Comparison of ENCODE assay signal across 25 cellular contexts in genomic region chr1:207651583-207651982, GRCh38. TPM values are rescaled to one million over a fixed set of nuclear protein-coding genes. Genes with fewer than 3 reads are reported as not detected.
DNase-seq lines count a peak whose midpoint lies in the region; ATAC-seq, FAIRE-seq and TF ChIP-seq lines count a peak whose summit lies in the region.
"Had no signal": no experiment of that assay in that cellular context is flagged by ENCODE, and none has a peak within 500 bp of the region (broad histone marks: within the 10 kb centered on the region; RNA-seq: fewer than 3 reads in every experiment).

No MANE protein-coding gene starts in this region.

- no peak overlapping the region for H4K8ac ChIP-seq in IMR-90 (ENCODE audit: low read depth in 2 of 2, low read length in 2 of 2)

- in situ Hi-C loops in IMR-90 (cut with MboI; ENCODE audit: low sequenced_read_pairs): no loop called here
- in situ Hi-C loops in K562 (cut with MboI): no loop called here

- H3K4me1 ChIP-seq in IMR-90 (ENCODE audit: control insufficient read depth, insufficient read depth, low read length) (no peaks in the 10 kb centered on the region), K562 (replicated peaks in 1 of 2; ENCODE audit: control insufficient read depth in 2 of 2, insufficient read depth in 2 of 2, low read length in 2 of 2) (peaks cover 18 to 39% of the 10 kb centered on the region in 2 experiments)
- H3K4me1 ChIP-seq: A549; BE2C; BLaER1 treated with 17β-estradiol and CSF1 and Interleukin-3, amounts not matched to agents 10 nM and 100 nM; HAP-1 had no signal

- no peak overlapping the region for H2AK9ac ChIP-seq in IMR-90 (replicated peaks; ENCODE audit: low read depth, low read length, poor library complexity)

- no peak overlapping the region for H4K91ac ChIP-seq in IMR-90 (ENCODE audit: insufficient read depth, low read depth, low read length)

- DNase-seq in IMR-90 (no peak), K562 (ENCODE audit: extremely low read depth in 1 of 4, low spot score in 3 of 4) (no peak), iris pigment epithelial cell (ENCODE audit: low read depth) (peak; percentile 16), WTC11 (ENCODE audit: low spot score) (no peak), hepatic stellate cell (ENCODE audit: low spot score) (no peak)
- DNase-seq: 8988T; ACHN; AML-193; BE2C; Calu3; CD4-positive, alpha-beta T cell; CD8-positive, alpha-beta memory T cell; DMS53; DMS79 treated with DMSO at 0.1 percent for 48 hours; GF-D8; GOT3 had no signal

- H3K27me3 Mint-ChIP-seq in WTC11 (ENCODE audit: low read depth): peaks cover 2% of the 10 kb centered on the region; the same call in 1 of the 2 replicates

- H3K14ac ChIP-seq in IMR-90 (replicated peaks; ENCODE audit: low read depth, low read length): no peak overlapping the region

- no peaks in the 10 kb centered on the region for H3K79me1 ChIP-seq in IMR-90 (ENCODE audit: low read depth in 1 of 2, low read length in 2 of 2)

- no peak; the same call in 1 of the 2 replicates for TF ChIP-seq EP300 in K562 (IDR thresholded peaks at IDR 0.05; ENCODE audit: low read length)

- no peak overlapping the region for H2AFZ ChIP-seq in IMR-90 (replicated peaks; ENCODE audit: low read length, poor library complexity)
- no peak overlapping the region for H2AFZ ChIP-seq in K562 (ENCODE audit: low read depth, low read length)

- peaks cover 51% of the 10 kb centered on the region for H3K4me1 Mint-ChIP-seq in WTC11

- no peak overlapping the region for H3K4me3 Mint-ChIP-seq in WTC11
- H3K4me3 Mint-ChIP-seq: CD14-positive monocyte; CD4-positive, alpha-beta T cell; CD8-positive, alpha-beta memory T cell had no signal

- H3K27me3 ChIP-seq in IMR-90 (ENCODE audit: control insufficient read depth, insufficient read depth, low read length) (peaks cover 15% of the 10 kb centered on the region), K562 (ENCODE audit: control insufficient read depth in 2 of 2, insufficient read depth in 2 of 2, low read length in 2 of 2) (no peaks in the 10 kb centered on the region)
- H3K27me3 ChIP-seq: BLaER1 treated with 17β-estradiol and CSF1 and Interleukin-3, amounts not matched to agents 10 nM and 100 nM had no signal

- H2BK15ac ChIP-seq in IMR-90 (ENCODE audit: low read depth, low read length): no peak overlapping the region

- dilution Hi-C loops in IMR-90 (cut with HindIII; ENCODE audit: low sequenced_read_pairs, unreplicated experiment): no loop called here

- no CpG with 5 or more reads among the region's 1 CpG for WGBS in IMR-90 (ENCODE audit: extremely low coverage in 2 of 2, insufficient read length in 1 of 2), 2 experiments
- WGBS in K562 (ENCODE audit: insufficient coverage, low coverage, missing lambda C conversion rate): 79% methylated on average over 1 of the region's 1 CpG

- H4K20me1 ChIP-seq in IMR-90 (ENCODE audit: insufficient read depth, low read length): no peaks in the 10 kb centered on the region
- no peaks in the 10 kb centered on the region for H4K20me1 ChIP-seq in K562 (replicated peaks; ENCODE audit: control insufficient read depth, insufficient read depth, low read length)
- H4K20me1 ChIP-seq: BLaER1 treated with 17β-estradiol and CSF1 and Interleukin-3, amounts not matched to agents 10 nM and 100 nM had no signal

- no peak overlapping the region for H2AK5ac ChIP-seq in IMR-90 (ENCODE audit: low read depth, low read length)

- H3K9ac ChIP-seq in IMR-90 (ENCODE audit: low read depth, low read length) (no peak overlapping the region), K562 (ENCODE audit: insufficient read depth in 1 of 2, low read depth in 2 of 2, low read length in 2 of 2) (peak overlapping the region in 1 of 2 experiments; percentile 36; a peak in 1 of 4 replicates)
- H3K9ac ChIP-seq: BLaER1 treated with 17β-estradiol and CSF1 and Interleukin-3, amounts not matched to agents 10 nM and 100 nM had no signal

- H3K23ac ChIP-seq in IMR-90 (ENCODE audit: low read depth, low read length): no peak overlapping the region

- H3K9me1 ChIP-seq in IMR-90 (ENCODE audit: insufficient read depth, low read length) (no peaks in the 10 kb centered on the region), K562 (ENCODE audit: control insufficient read depth, insufficient read depth, low read length) (no peaks in the 10 kb centered on the region)

- H3K36me3 ChIP-seq in IMR-90 (ENCODE audit: control insufficient read depth, insufficient read depth, low read length) (no peaks in the 10 kb centered on the region), K562 (ENCODE audit: control insufficient read depth, insufficient read depth, low read length) (peaks cover 21% of the 10 kb centered on the region; the same call in 2 of the 3 replicates)
- H3K36me3 ChIP-seq: BE2C; BLaER1 treated with 17β-estradiol and CSF1 and Interleukin-3, amounts not matched to agents 10 nM and 100 nM; HAP-1 had no signal

- no peaks in the 10 kb centered on the region for H3K9me3 ChIP-seq in IMR-90 (ENCODE audit: control insufficient read depth, insufficient read depth, low read length)
- no peaks in the 10 kb centered on the region; the same call in 1 of the 2 replicates for H3K9me3 ChIP-seq in K562 (replicated peaks; ENCODE audit: control insufficient read depth, insufficient read depth, low read depth, low read length)
- H3K9me3 ChIP-seq: A549; BE2C; BLaER1 treated with 17β-estradiol and CSF1 and Interleukin-3, amounts not matched to agents 10 nM and 100 nM; HAP-1 had no signal

- intact Hi-C loops in IMR-90 (cut with micrococcal nuclease): no loop called here
- intact Hi-C loops in K562 (cut with micrococcal nuclease): loop anchor here (2.0 kb wide), 3 partner anchors 21 to 41 kb away; no protein-coding TSS in a partner anchor

- no peak overlapping the region for H3K4ac ChIP-seq in IMR-90 (ENCODE audit: low read depth, low read length)

- H3K27ac ChIP-seq in IMR-90 (ENCODE audit: insufficient read depth, low read length) (no peak overlapping the region), K562 (ENCODE audit: extremely low read depth, low read depth, low read length) (peak overlapping the region; percentile 1; the same call in 1 of the 3 replicates)
- H3K27ac ChIP-seq: A549; BLaER1 treated with 17β-estradiol and CSF1 and Interleukin-3, amounts not matched to agents 10 nM and 100 nM had no signal

- H3K36me3 Mint-ChIP-seq in WTC11: peaks cover 9% of the 10 kb centered on the region
- H3K36me3 Mint-ChIP-seq: CD14-positive monocyte; CD8-positive, alpha-beta memory T cell had no signal

- no peak for TF ChIP-seq RAD21 in IMR-90 (IDR thresholded peaks at IDR 0.05; ENCODE audit: low read length)
- no peak for TF ChIP-seq RAD21 in K562 (CRISPR knock-in tag; conservative IDR thresholded peaks at IDR 0.05 in 1 of 2, IDR thresholded peaks at IDR 0.05 in 1 of 2)

- H3K4me3 ChIP-seq in IMR-90 (ENCODE audit: insufficient read depth, low read depth, low read length): no peak overlapping the region
- H3K4me3 ChIP-seq in K562: no peak overlapping the region
- H3K4me3 ChIP-seq: A549; BLaER1 treated with 17β-estradiol and CSF1 and Interleukin-3, amounts not matched to agents 10 nM and 100 nM; HAP-1 had no signal

- TF ChIP-seq POLR2A in IMR-90 (IDR thresholded peaks at IDR 0.05; ENCODE audit: low read depth, low read length): no peak
- no peak for TF ChIP-seq POLR2A in K562 (conservative IDR thresholded peaks at IDR 0.05)

- ATAC-seq in IMR-90 (ENCODE audit: low read depth) (no peak), K562 (no peak), WTC11 (no peak), GM21723 (IDR thresholded peaks at IDR 0.05; ENCODE audit: unreplicated experiment) (no peak)
- ATAC-seq: A549 had no signal

- no peak overlapping the region for H3K56ac ChIP-seq in IMR-90 (ENCODE audit: extremely low read depth, insufficient read depth, low read length)

- no peak overlapping the region for H3K18ac ChIP-seq in IMR-90 (ENCODE audit: low read depth, low read length)

- TF ChIP-seq CTCF in IMR-90 (conservative IDR thresholded peaks at IDR 0.05; ENCODE audit: low read depth, low read length): no peak
- no peak for TF ChIP-seq CTCF in K562 (IDR thresholded peaks at IDR 0.05 in 2 of 3, conservative IDR thresholded peaks at IDR 0.05 in 1 of 3; ENCODE audit: insufficient read depth in 2 of 3, low read depth in 1 of 3, low read length in 3 of 3)
- TF ChIP-seq CTCF in WTC11 (IDR thresholded peaks at IDR 0.05): no peak

- H2BK120ac ChIP-seq in IMR-90 (ENCODE audit: low read depth, low read length): no peak overlapping the region

- no peak for FAIRE-seq in K562 (lab: Jason Lieb, UNC)
- FAIRE-seq: A549, GM12891, GM18507, H54 had no signal

- POLR2A ChIA-PET in IMR-90 (lab: Charles Lee; ENCODE audit: unreplicated experiment) (no interaction called here), K562 (lab: Yijun Ruan, JAX) (interaction anchor here (1.0 to 1.2 kb wide), 3 partner anchors 10 to 132 kb away, joined by 3 to 4 read pairs (median 3); no protein-coding TSS in a partner anchor), WTC11 (lab: Charles Lee) (no interaction called here)

- no TSS peak for BruUV-seq in IMR-90 (replicated peaks; lab: Mats Ljungman, UMichigan)
- no TSS peak for BruUV-seq in K562 (replicated peaks; lab: Mats Ljungman, UMichigan)

- CTCF ChIA-PET in IMR-90 (lab: Yijun Ruan, JAX): no interaction called here
- CTCF ChIA-PET in K562 (lab: Yijun Ruan, JAX; ENCODE audit: low intra/inter-chr PET ratio): no interaction called here
- CTCF ChIA-PET in WTC11 (lab: Charles Lee): no interaction called here

- no peak overlapping the region for H3K27ac Mint-ChIP-seq in WTC11
- H3K27ac Mint-ChIP-seq: CD14-positive monocyte; CD4-positive, alpha-beta T cell; CD8-positive, alpha-beta memory T cell had no signal

- peaks cover 4% of the 10 kb centered on the region for H3K9me3 Mint-ChIP-seq in WTC11
- H3K9me3 Mint-ChIP-seq: CD14-positive monocyte; CD4-positive, alpha-beta T cell; CD8-positive, alpha-beta memory T cell had no signal

- H2BK5ac ChIP-seq in IMR-90 (ENCODE audit: low read depth, low read length, poor library complexity, severe bottlenecking): no peak overlapping the region

- H3K79me2 ChIP-seq in K562 (ENCODE audit: control insufficient read depth, insufficient read depth, low read length): peaks cover 99% of the 10 kb centered on the region

- no peak overlapping the region for H4K5ac ChIP-seq in IMR-90 (ENCODE audit: low read depth, low read length)

- H3K4me2 ChIP-seq in IMR-90 (ENCODE audit: low read depth, low read length) (no peak overlapping the region), K562 (ENCODE audit: insufficient read depth, low read length) (no peak overlapping the region)
- H3K4me2 ChIP-seq: A549; BLaER1 treated with 17β-estradiol and CSF1 and Interleukin-3, amounts not matched to agents 10 nM and 100 nM had no signal

- H2BK20ac ChIP-seq in IMR-90 (ENCODE audit: low read depth, low read length): no peak overlapping the region

RNA-seq across cellular contexts. Expression of gene CR1L, which starts 6.7 kb away (rescaled TPM):
- total RNA-seq in IMR-90 (2012; rRNA removed) (not detected in 2 replicates), K562 (2014; rRNA removed) (10.1 and 11.9 TPM in 2 replicates), K562 (2014; rRNA removed; fragmentation: Illumina TruSeq; extraction: Trizol) (22.6 and 26.2 TPM in 2 replicates), K562 (2015; rRNA removed; fragmentation: Illumina TruSeq; extraction: Trizol) (12.7 and 14.2 TPM in 2 replicates), K562 (2021) (30.0 and 33.7 TPM in 2 replicates), WTC11 (2021) (12.5 to 16.5 TPM (median 13.7 TPM) in 3 replicates)
- polyA plus RNA-seq in IMR-90 (2012; rRNA removed) (not detected in 2 replicates), K562 (2011; rRNA removed) (37.8 and 45.4 TPM in 2 replicates), K562 (2014; fragmentation: Illumina TruSeq; extraction: Trizol) (37.0 and 51.1 TPM in 2 replicates), K562 (2014; fragmentation: Nextera tagmentation; extraction: Ambion mirVana) (10 to 100 TPM; 53.4 to 74.8 TPM), K562 (2014; rRNA removed) (34.3 and 35.1 TPM in 2 replicates)
- not detected in 2 replicates for polyA plus RNA-seq in IMR-90 (2012; cell fraction: cytosol; rRNA removed)
- not detected in 2 replicates for polyA plus RNA-seq in IMR-90 (2012; cell fraction: nucleus; rRNA removed; ENCODE audit: low replicate concordance)
- 155 and 191 TPM in 2 replicates for total RNA-seq in K562 (2011; cell fraction: chromatin; rRNA removed; ENCODE audit: low replicate concordance)
- 84.4 and 92.0 TPM in 2 replicates for total RNA-seq in K562 (2011; cell fraction: nucleolus; rRNA removed)
- 106 and 111 TPM in 2 replicates for total RNA-seq in K562 (2011; cell fraction: nucleoplasm; rRNA removed)
- 45.9 and 63.7 TPM in 2 replicates for polyA plus RNA-seq in K562 (2011; cell fraction: cytosol; rRNA removed)
- 126 and 140 TPM in 2 replicates for polyA plus RNA-seq in K562 (2011; cell fraction: nucleus; rRNA removed)
- polyA plus RNA-seq in K562 (2012): 15.0 and 22.9 TPM in 2 replicates
- 54.6 and 74.7 TPM in 2 replicates for polyA minus RNA-seq in K562 (2011; rRNA and poly(A)+ RNA removed)
- 27.0 and 30.3 TPM in 2 replicates for polyA minus RNA-seq in K562 (2011; cell fraction: cytosol; rRNA and poly(A)+ RNA removed)
- 88.5 and 136 TPM in 2 replicates for polyA minus RNA-seq in K562 (2011; cell fraction: nucleus; rRNA and poly(A)+ RNA removed)
- total RNA-seq: Calu3; CD4-positive, alpha-beta T cell; CD8-positive, alpha-beta memory T cell; G401 had no signal
- polyA plus RNA-seq: A549; CD14-positive monocyte; CD8-positive, alpha-beta memory T cell had no signal

Comparison
In these comparisons a context has a peak if more than half of its experiments do, and no peak if none do; other contexts are left out.
1. RNA of gene CR1L, which starts 6.7 kb away (total RNA-seq): 10.1 to 191 TPM in K562 and 12.5 to 16.5 TPM in WTC11; not detected in IMR-90; every median in the first group is over 10 times any median in the second.